ENCODE assay signal across 29 cellular contexts in the genomic region with DNA sequence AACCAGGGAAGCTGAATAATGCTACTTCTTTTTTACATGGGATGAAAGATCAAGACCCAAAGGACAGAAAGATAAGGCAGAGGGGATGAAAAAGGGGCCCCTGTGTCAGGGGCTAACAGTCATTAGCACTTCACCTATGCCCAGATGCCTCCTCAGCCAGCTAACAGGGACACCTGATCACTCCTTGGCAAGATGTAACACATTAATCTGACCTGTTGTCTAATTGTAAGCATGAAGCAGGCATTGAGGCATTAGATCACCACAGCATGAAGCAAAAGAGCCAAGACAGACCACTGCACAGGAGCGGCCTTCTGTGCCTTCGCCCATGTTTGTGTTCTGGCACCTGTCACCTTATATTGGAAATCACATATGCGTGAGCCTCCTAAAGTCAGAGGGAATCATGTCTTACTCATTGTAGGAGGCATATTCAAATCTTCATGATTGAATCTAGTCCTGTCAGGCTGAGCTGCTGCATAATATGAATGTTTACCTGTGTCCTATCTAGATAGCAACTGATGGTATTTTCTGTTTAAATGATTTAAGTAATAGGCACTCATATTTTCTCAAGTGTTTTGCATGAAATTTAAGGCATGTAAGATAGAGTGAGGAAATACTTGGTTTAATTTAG. TPM values are rescaled to one million over a fixed set of nuclear protein-coding genes. Genes with fewer than 3 reads are reported as not detected.
DNase-seq lines count a peak whose midpoint lies in the region; ATAC-seq and TF ChIP-seq lines count a peak whose summit lies in the region.
"Had no signal": no experiment of that assay in that cellular context is flagged by ENCODE, and none has a peak within 500 bp of the region (broad histone marks: within the 10 kb centered on the region; RNA-seq: fewer than 3 reads in every experiment).

No MANE protein-coding gene starts in this region.

- no peak for TF ChIP-seq CTCF in OCI-LY3 (IDR thresholded peaks at IDR 0.05; ENCODE audit: low read depth, low read length)
- no peak for TF ChIP-seq CTCF in vagina (IDR thresholded peaks at IDR 0.05)

- no peak overlapping the region for H3K27ac ChIP-seq in OCI-LY3 (ENCODE audit: low read length)
- peak overlapping the region; percentile 19 for H3K27ac ChIP-seq in muscle layer of colon (ENCODE audit: low read depth, low read length)
- peak overlapping the region; percentile 20 for H3K27ac ChIP-seq in vagina
- H3K27ac ChIP-seq: BLaER1 had no signal

- H3K9me3 Mint-ChIP-seq in stimulated activated naive CD8-positive, alpha-beta T cell treated with anti-CD3 and anti-CD28 coated beads, Interleukin-15, amount 100 ng/mL, for 72 hours: no peaks in the 10 kb centered on the region
- H3K9me3 Mint-ChIP-seq: activated naive CD8-positive, alpha-beta T cell treated with anti-CD3 and anti-CD28 coated beads for 36 hours; activated T-helper 2 cell treated with anti-CD3 and anti-CD28 coated beads, Interferon-gamma antibody, Interleukin-2, Interleukin-4, amounts not matched to agents 10 μg/mL and 5 μg/mL and 100 μg/mL, durations not matched to agents 14 hours and 24 hours and 36 hours had no signal

- peak overlapping the region; percentile 48 for H3K4me2 ChIP-seq in OCI-LY3 (ENCODE audit: low read length)
- H3K4me2 ChIP-seq: BLaER1 had no signal

- H3K4me3 Mint-ChIP-seq in stimulated activated naive CD8-positive, alpha-beta T cell treated with anti-CD3 and anti-CD28 coated beads, Interleukin-15, amount 100 ng/mL, for 72 hours: no peak overlapping the region
- H3K4me3 Mint-ChIP-seq: activated naive CD8-positive, alpha-beta T cell treated with anti-CD3 and anti-CD28 coated beads for 36 hours had no signal

- H3K36me3 ChIP-seq in OCI-LY3 (replicated peaks; ENCODE audit: low read depth, low read length): no peaks in the 10 kb centered on the region
- H3K36me3 ChIP-seq in muscle layer of colon (ENCODE audit: insufficient read depth, low read length): no peaks in the 10 kb centered on the region
- H3K36me3 ChIP-seq in vagina: no peaks in the 10 kb centered on the region
- H3K36me3 ChIP-seq: MG63, prostate gland had no signal

- H3K4me1 Mint-ChIP-seq in stimulated activated naive CD8-positive, alpha-beta T cell treated with anti-CD3 and anti-CD28 coated beads, Interleukin-15, amount 100 ng/mL, for 72 hours: peaks cover 26% of the 10 kb centered on the region

- H3K9ac ChIP-seq in OCI-LY3 (ENCODE audit: low read length): no peak overlapping the region
- H3K9ac ChIP-seq in muscle layer of colon (ENCODE audit: low read length): no peak overlapping the region
- H3K9ac ChIP-seq: BLaER1 had no signal

- TF ChIP-seq POLR2A in vagina (IDR thresholded peaks at IDR 0.05): no peak

- no peaks in the 10 kb centered on the region for H3K9me3 ChIP-seq in OCI-LY3 (ENCODE audit: insufficient read depth, low read length)
- no peaks in the 10 kb centered on the region for H3K9me3 ChIP-seq in muscle layer of colon (ENCODE audit: low read length)
- H3K9me3 ChIP-seq in vagina: no peaks in the 10 kb centered on the region
- H3K9me3 ChIP-seq: BLaER1, Caco-2, MG63, prostate gland had no signal

- H3K27me3 Mint-ChIP-seq in stimulated activated naive CD8-positive, alpha-beta T cell treated with anti-CD3 and anti-CD28 coated beads, Interleukin-15, amount 100 ng/mL, for 72 hours: no peaks in the 10 kb centered on the region
- H3K27me3 Mint-ChIP-seq: activated naive CD8-positive, alpha-beta T cell treated with anti-CD3 and anti-CD28 coated beads for 36 hours had no signal

- H3K4me3 ChIP-seq in OCI-LY3 (ENCODE audit: low read length): no peak overlapping the region
- H3K4me3 ChIP-seq in muscle layer of colon (ENCODE audit: low read depth in 1 of 2, low read length in 2 of 2): no peak overlapping the region
- H3K4me3 ChIP-seq in vagina: no peak overlapping the region
- H3K4me3 ChIP-seq: BLaER1, MG63, prostate gland had no signal

- H3K27ac Mint-ChIP-seq in stimulated activated naive CD8-positive, alpha-beta T cell treated with anti-CD3 and anti-CD28 coated beads, Interleukin-15, amount 100 ng/mL, for 72 hours: no peak overlapping the region
- H3K27ac Mint-ChIP-seq: activated naive CD8-positive, alpha-beta T cell treated with anti-CD3 and anti-CD28 coated beads for 36 hours; activated T-helper 2 cell treated with anti-CD3 and anti-CD28 coated beads, Interferon-gamma antibody, Interleukin-2, Interleukin-4, amounts not matched to agents 10 μg/mL and 5 μg/mL and 100 μg/mL, durations not matched to agents 14 hours and 24 hours and 36 hours had no signal

- peaks cover 40% of the 10 kb centered on the region for H4K20me1 ChIP-seq in OCI-LY3 (ENCODE audit: insufficient read depth, low read length)

- H3K4me1 ChIP-seq in OCI-LY3 (ENCODE audit: low read length) (peaks cover 21% of the 10 kb centered on the region), muscle layer of colon (ENCODE audit: insufficient read depth, low read length) (peaks cover 73% of the 10 kb centered on the region), vagina (peaks cover 20% of the 10 kb centered on the region)
- H3K4me1 ChIP-seq: Caco-2 had no signal

- H3K27me3 ChIP-seq in OCI-LY3 (ENCODE audit: low read depth, low read length): no peaks in the 10 kb centered on the region
- no peaks in the 10 kb centered on the region for H3K27me3 ChIP-seq in muscle layer of colon (ENCODE audit: control insufficient read depth in 1 of 2, insufficient read depth in 2 of 2, low read length in 2 of 2)
- H3K27me3 ChIP-seq in vagina: no peaks in the 10 kb centered on the region
- H3K27me3 ChIP-seq: BLaER1, MG63 had no signal

- no peak overlapping the region for H2AFZ ChIP-seq in OCI-LY3 (ENCODE audit: low read depth, low read length)

- intact Hi-C loops in vagina (cut with DNase I): no loop called here

- peaks cover 19% of the 10 kb centered on the region for H3K79me2 ChIP-seq in OCI-LY3 (ENCODE audit: low read length)

- ATAC-seq in stimulated activated naive CD8-positive, alpha-beta T cell treated with anti-CD3 and anti-CD28 coated beads, Interleukin-15, amount 100 ng/mL, for 72 hours: no peak
- no peak for ATAC-seq in GM18867 (IDR thresholded peaks at IDR 0.05; ENCODE audit: unreplicated experiment)
- ATAC-seq: Panc1 had no signal

- DNase-seq in NCI-H82 (lab: John Stamatoyannopoulos, UW) (peak; percentile 18), NCI-H82 treated with DMSO at 0.1 percent for 48 hours (lab: John Stamatoyannopoulos, UW; ENCODE audit: unreplicated experiment) (no peak), vagina (ENCODE audit: extremely low spot score in 2 of 2) (no peak)
- DNase-seq in stimulated activated naive CD8-positive, alpha-beta T cell treated with anti-CD3 and anti-CD28 coated beads, Interleukin-15, amount 100 ng/mL, for 72 hours: no peak
- no peak for DNase-seq in activated effector memory CD4-positive, alpha-beta T cell treated with anti-CD3 and anti-CD28 coated beads, Interleukin-2, amount 50 U/mL, for 16 hours
- DNase-seq: activated CD4-positive, alpha-beta T cell treated with anti-CD3 and anti-CD28 coated beads, Interleukin-2, amount 50 U/mL, for 48 hours; activated CD8-positive, alpha-beta memory T cell treated with anti-CD3 and anti-CD28 coated beads, Interleukin-2, amount 50 U/mL, for 4 hours; activated naive CD8-positive, alpha-beta T cell treated with anti-CD3 and anti-CD28 coated beads for 36 hours; Caco-2; central memory CD4-positive, alpha-beta T cell; EL; glutamatergic neuron; kidney glomerular epithelial cell; MG63; NCI-H1436; NCI-H774; SHP77 treated with DMSO at 0.1 percent for 48 hours; stimulated activated CD4-positive, alpha-beta T cell treated with anti-CD3 and anti-CD28 coated beads, Interleukin-1b, Interleukin-23, amount 100 ng/mL, for 48 hours; substantia nigra had no signal

RNA-seq across cellular contexts. Expression of gene PTTG2, which starts 48.4 kb away (rescaled TPM):
- 2.5 TPM for total RNA-seq in vagina
- total RNA-seq: A673; activated T-helper 2 cell treated with anti-CD3 and anti-CD28 coated beads, Interferon-gamma antibody, Interleukin-2, Interleukin-4, amounts not matched to agents 10 μg/mL and 5 μg/mL and 100 μg/mL, durations not matched to agents 14 hours and 24 hours and 36 hours; astrocyte; Caco-2; lung microvascular endothelial cell had no signal
